Comparison of ENCODE assay signal across 1 cellular context in the genomic region with DNA sequence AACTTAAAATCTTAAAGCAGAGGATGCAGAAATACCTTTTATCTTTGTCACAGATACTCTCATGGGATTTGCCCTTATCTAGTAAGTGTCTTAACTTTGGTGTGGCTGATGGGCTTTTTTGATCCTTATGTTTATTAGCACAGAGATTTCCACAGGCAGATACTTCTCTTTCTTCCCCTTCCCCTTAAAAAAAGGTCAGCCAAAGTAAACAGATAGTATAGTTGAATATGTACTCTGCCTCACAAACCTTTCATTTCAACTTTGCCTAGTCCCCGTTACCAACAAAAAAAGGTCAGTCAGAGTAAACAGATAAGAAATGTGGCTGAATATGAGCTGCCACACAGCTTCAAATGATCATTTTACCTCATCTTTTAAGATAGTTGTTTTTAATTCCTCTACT.
TF ChIP-seq lines count a peak whose summit lies in the region.

No MANE protein-coding gene starts in this region.

TF ChIP-seq in HepG2, 621 proteins besides CTCF, POLR2A, EP300 and RAD21 (continued from another document):
- TF ChIP-seq, protein P1, sequence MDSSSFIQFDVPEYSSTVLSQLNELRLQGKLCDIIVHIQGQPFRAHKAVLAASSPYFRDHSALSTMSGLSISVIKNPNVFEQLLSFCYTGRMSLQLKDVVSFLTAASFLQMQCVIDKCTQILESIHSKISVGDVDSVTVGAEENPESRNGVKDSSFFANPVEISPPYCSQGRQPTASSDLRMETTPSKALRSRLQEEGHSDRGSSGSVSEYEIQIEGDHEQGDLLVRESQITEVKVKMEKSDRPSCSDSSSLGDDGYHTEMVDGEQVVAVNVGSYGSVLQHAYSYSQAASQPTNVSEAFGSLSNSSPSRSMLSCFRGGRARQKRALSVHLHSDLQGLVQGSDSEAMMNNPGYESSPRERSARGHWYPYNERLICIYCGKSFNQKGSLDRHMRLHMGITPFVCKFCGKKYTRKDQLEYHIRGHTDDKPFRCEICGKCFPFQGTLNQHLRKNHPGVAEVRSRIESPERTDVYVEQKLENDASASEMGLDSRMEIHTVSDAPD (CRISPR knock-in tag; IDR thresholded peaks at IDR 0.05) = 0 out of 2 replicates have a peak, but pooled peaks have one; percentile 24
- no peak for TF ChIP-seq ZSCAN9 (CRISPR knock-in tag; IDR thresholded peaks at IDR 0.05; ENCODE audit: borderline replicate concordance)
- peak; percentile 80 for TF ChIP-seq ZNF703 (CRISPR knock-in tag; IDR thresholded peaks at IDR 0.05; ENCODE audit: borderline replicate concordance)
- no peak for TF ChIP-seq SSRP1 (CRISPR knock-in tag; IDR thresholded peaks at IDR 0.05)
- TF ChIP-seq, protein P2, sequence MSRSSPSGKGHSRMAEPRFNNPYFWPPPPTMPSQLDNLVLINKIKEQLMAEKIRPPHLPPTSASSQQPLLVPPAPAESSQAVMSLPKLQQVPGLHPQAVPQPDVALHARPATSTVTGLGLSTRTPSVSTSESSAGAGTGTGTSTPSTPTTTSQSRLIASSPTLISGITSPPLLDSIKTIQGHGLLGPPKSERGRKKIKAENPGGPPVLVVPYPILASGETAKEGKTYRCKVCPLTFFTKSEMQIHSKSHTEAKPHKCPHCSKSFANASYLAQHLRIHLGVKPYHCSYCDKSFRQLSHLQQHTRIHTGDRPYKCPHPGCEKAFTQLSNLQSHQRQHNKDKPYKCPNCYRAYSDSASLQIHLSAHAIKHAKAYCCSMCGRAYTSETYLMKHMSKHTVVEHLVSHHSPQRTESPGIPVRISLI (CRISPR knock-in tag; IDR thresholded peaks at IDR 0.05; ENCODE audit: borderline replicate concordance) = peak; percentile 66; the same call in 1 of the 2 replicates
- TF ChIP-seq GTF3A (CRISPR knock-in tag; conservative IDR thresholded peaks at IDR 0.05) = no peak
- no peak for TF ChIP-seq NAIF1 (CRISPR knock-in tag; IDR thresholded peaks at IDR 0.05; ENCODE audit: borderline replicate concordance)
- TF ChIP-seq NCOR1 (IDR thresholded peaks at IDR 0.05; ENCODE audit: borderline replicate concordance, low read length) = peak; percentile 44; the same call in 1 of the 2 replicates
- TF ChIP-seq NFE2L1 (CRISPR knock-in tag; IDR thresholded peaks at IDR 0.05; ENCODE audit: borderline replicate concordance) = no peak
- TF ChIP-seq, protein P3, sequence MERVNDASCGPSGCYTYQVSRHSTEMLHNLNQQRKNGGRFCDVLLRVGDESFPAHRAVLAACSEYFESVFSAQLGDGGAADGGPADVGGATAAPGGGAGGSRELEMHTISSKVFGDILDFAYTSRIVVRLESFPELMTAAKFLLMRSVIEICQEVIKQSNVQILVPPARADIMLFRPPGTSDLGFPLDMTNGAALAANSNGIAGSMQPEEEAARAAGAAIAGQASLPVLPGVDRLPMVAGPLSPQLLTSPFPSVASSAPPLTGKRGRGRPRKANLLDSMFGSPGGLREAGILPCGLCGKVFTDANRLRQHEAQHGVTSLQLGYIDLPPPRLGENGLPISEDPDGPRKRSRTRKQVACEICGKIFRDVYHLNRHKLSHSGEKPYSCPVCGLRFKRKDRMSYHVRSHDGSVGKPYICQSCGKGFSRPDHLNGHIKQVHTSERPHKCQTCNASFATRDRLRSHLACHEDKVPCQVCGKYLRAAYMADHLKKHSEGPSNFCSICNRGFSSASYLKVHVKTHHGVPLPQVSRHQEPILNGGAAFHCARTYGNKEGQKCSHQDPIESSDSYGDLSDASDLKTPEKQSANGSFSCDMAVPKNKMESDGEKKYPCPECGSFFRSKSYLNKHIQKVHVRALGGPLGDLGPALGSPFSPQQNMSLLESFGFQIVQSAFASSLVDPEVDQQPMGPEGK (CRISPR knock-in tag; IDR thresholded peaks at IDR 0.05) = 0 out of 2 replicates have a peak, but pooled peaks have one; percentile 27
- no peak for TF ChIP-seq ZNF335 (CRISPR knock-in tag; IDR thresholded peaks at IDR 0.05)
- TF ChIP-seq, protein P4, sequence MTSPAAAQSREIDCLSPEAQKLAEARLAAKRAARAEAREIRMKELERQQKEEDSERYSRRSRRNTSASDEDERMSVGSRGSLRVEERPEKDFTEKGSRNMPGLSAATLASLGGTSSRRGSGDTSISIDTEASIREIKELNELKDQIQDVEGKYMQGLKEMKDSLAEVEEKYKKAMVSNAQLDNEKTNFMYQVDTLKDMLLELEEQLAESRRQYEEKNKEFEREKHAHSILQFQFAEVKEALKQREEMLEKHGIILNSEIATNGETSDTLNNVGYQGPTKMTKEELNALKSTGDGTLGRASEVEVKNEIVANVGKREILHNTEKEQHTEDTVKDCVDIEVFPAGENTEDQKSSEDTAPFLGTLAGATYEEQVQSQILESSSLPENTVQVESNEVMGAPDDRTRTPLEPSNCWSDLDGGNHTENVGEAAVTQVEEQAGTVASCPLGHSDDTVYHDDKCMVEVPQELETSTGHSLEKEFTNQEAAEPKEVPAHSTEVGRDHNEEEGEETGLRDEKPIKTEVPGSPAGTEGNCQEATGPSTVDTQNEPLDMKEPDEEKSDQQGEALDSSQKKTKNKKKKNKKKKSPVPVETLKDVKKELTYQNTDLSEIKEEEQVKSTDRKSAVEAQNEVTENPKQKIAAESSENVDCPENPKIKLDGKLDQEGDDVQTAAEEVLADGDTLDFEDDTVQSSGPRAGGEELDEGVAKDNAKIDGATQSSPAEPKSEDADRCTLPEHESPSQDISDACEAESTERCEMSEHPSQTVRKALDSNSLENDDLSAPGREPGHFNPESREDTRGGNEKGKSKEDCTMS (CRISPR knock-in tag; conservative IDR thresholded peaks at IDR 0.05) = no peak
- 0 out of 2 replicates have a peak, but pooled peaks have one; percentile 58 for TF ChIP-seq CBFB (CRISPR knock-in tag; IDR thresholded peaks at IDR 0.05)
- TF ChIP-seq ZNF232 (CRISPR knock-in tag; IDR thresholded peaks at IDR 0.05; ENCODE audit: borderline replicate concordance) = no peak
- TF ChIP-seq HNF4A (CRISPR knock-in tag; IDR thresholded peaks at IDR 0.05) = 0 out of 2 replicates have a peak, but pooled peaks have one; percentile 15
- TF ChIP-seq, protein P5, sequence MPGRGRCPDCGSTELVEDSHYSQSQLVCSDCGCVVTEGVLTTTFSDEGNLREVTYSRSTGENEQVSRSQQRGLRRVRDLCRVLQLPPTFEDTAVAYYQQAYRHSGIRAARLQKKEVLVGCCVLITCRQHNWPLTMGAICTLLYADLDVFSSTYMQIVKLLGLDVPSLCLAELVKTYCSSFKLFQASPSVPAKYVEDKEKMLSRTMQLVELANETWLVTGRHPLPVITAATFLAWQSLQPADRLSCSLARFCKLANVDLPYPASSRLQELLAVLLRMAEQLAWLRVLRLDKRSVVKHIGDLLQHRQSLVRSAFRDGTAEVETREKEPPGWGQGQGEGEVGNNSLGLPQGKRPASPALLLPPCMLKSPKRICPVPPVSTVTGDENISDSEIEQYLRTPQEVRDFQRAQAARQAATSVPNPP (CRISPR knock-in tag; IDR thresholded peaks at IDR 0.05) = no peak
- TF ChIP-seq, protein P6, sequence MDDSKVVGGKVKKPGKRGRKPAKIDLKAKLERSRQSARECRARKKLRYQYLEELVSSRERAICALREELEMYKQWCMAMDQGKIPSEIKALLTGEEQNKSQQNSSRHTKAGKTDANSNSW (CRISPR knock-in tag; IDR thresholded peaks at IDR 0.05; ENCODE audit: borderline replicate concordance) = no peak
- TF ChIP-seq HNRNPLL (IDR thresholded peaks at IDR 0.05; ENCODE audit: low read depth, low read length, poor library complexity, severe bottlenecking) = no peak
- TF ChIP-seq CHD4 (IDR thresholded peaks at IDR 0.05; ENCODE audit: borderline replicate concordance, low read length) = no peak
- TF ChIP-seq ZIK1 (CRISPR knock-in tag; IDR thresholded peaks at IDR 0.05; ENCODE audit: borderline replicate concordance, low read depth) = no peak
- TF ChIP-seq, protein P7, sequence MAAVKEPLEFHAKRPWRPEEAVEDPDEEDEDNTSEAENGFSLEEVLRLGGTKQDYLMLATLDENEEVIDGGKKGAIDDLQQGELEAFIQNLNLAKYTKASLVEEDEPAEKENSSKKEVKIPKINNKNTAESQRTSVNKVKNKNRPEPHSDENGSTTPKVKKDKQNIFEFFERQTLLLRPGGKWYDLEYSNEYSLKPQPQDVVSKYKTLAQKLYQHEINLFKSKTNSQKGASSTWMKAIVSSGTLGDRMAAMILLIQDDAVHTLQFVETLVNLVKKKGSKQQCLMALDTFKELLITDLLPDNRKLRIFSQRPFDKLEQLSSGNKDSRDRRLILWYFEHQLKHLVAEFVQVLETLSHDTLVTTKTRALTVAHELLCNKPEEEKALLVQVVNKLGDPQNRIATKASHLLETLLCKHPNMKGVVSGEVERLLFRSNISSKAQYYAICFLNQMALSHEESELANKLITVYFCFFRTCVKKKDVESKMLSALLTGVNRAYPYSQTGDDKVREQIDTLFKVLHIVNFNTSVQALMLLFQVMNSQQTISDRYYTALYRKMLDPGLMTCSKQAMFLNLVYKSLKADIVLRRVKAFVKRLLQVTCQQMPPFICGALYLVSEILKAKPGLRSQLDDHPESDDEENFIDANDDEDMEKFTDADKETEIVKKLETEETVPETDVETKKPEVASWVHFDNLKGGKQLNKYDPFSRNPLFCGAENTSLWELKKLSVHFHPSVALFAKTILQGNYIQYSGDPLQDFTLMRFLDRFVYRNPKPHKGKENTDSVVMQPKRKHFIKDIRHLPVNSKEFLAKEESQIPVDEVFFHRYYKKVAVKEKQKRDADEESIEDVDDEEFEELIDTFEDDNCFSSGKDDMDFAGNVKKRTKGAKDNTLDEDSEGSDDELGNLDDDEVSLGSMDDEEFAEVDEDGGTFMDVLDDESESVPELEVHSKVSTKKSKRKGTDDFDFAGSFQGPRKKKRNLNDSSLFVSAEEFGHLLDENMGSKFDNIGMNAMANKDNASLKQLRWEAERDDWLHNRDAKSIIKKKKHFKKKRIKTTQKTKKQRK (IDR thresholded peaks at IDR 0.05; ENCODE audit: low read length) = no peak
- TF ChIP-seq, protein P8, sequence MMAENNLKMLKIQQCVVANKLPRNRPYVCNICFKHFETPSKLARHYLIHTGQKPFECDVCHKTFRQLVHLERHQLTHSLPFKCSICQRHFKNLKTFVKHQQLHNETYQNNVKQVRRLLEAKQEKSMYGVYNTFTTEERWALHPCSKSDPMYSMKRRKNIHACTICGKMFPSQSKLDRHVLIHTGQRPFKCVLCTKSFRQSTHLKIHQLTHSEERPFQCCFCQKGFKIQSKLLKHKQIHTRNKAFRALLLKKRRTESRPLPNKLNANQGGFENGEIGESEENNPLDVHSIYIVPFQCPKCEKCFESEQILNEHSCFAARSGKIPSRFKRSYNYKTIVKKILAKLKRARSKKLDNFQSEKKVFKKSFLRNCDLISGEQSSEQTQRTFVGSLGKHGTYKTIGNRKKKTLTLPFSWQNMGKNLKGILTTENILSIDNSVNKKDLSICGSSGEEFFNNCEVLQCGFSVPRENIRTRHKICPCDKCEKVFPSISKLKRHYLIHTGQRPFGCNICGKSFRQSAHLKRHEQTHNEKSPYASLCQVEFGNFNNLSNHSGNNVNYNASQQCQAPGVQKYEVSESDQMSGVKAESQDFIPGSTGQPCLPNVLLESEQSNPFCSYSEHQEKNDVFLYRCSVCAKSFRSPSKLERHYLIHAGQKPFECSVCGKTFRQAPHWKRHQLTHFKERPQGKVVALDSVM (CRISPR knock-in tag; IDR thresholded peaks at IDR 0.05) = no peak
- peak; percentile 59; the same call in 1 of the 2 replicates for TF ChIP-seq GATAD2A (CRISPR knock-in tag; IDR thresholded peaks at IDR 0.05)
- peak; percentile 78 for TF ChIP-seq HDAC2 (CRISPR knock-in tag; IDR thresholded peaks at IDR 0.05)
- TF ChIP-seq ZNF101 (CRISPR knock-in tag; IDR thresholded peaks at IDR 0.05; ENCODE audit: borderline replicate concordance, low read depth) = no peak
- TF ChIP-seq IRX3 (CRISPR knock-in tag; IDR thresholded peaks at IDR 0.05; ENCODE audit: borderline replicate concordance, low read depth) = no peak
- no peak for TF ChIP-seq ZNF607 (CRISPR knock-in tag; IDR thresholded peaks at IDR 0.05; ENCODE audit: borderline replicate concordance)
- TF ChIP-seq ESRRA (CRISPR knock-in tag; IDR thresholded peaks at IDR 0.05; ENCODE audit: low read depth) = no peak
TF ChIP-seq in HepG2: peak in this region for 61.
